In genomic region chr12:5184159-5184558, GRCh38 we compare ENCODE assay signal across 20 cellular contexts.
"Had no signal": no experiment of that assay in that cellular context is flagged by ENCODE, and none has a peak within 500 bp of the region (broad histone marks: within the 10 kb centered on the region; RNA-seq: fewer than 3 reads in every experiment).

No MANE protein-coding gene starts in this region.

- H3K9me3 ChIP-seq: esophagus muscularis mucosa, tibial artery had no signal

- H3K4me2 ChIP-seq: hepatocyte had no signal

- H3K27ac Mint-ChIP-seq: activated CD4-positive, alpha-beta T cell treated with anti-CD3 and anti-CD28 coated beads, Interleukin-2, amount 10 ng/mL, durations not matched to agents 7 days and 5 days; activated naive CD8-positive, alpha-beta T cell; activated T-cell treated with anti-CD3 and anti-CD28 coated beads, Interleukin-2, amount 50 U/mL, for 72 hours; natural killer cell treated with Interleukin-12 subunit alpha and Interleukin-12 subunit beta and Interleukin-15 and Interleukin-18, amount 100 ng/mL, for 72 hours; stimulated activated naive B cell treated with anti-CD40 and anti-IgM and Interleukin-4, amounts not matched to agents 10 μg/mL and 1 μg/mL and 100 μg/mL, for 72 hours had no signal

- H3K79me2 ChIP-seq: hepatocyte had no signal

- H3K4me1 Mint-ChIP-seq: activated CD4-positive, alpha-beta T cell treated with anti-CD3 and anti-CD28 coated beads, Interleukin-2, amount 10 ng/mL, durations not matched to agents 7 days and 5 days; stimulated activated naive B cell treated with anti-CD40 and anti-IgM and Interleukin-4, amounts not matched to agents 10 μg/mL and 1 μg/mL and 100 μg/mL, for 72 hours had no signal

- H3K36me3 Mint-ChIP-seq: activated naive CD8-positive, alpha-beta T cell; natural killer cell treated with Interleukin-12 subunit alpha and Interleukin-12 subunit beta and Interleukin-15 and Interleukin-18, amount 100 ng/mL, for 72 hours; stimulated activated naive B cell treated with anti-CD40 and anti-IgM and Interleukin-4, amounts not matched to agents 10 μg/mL and 1 μg/mL and 100 μg/mL, for 72 hours had no signal

- ATAC-seq: activated T-cell treated with anti-CD3 and anti-CD28 coated beads, Interleukin-2, amount 50 U/mL, for 72 hours; left ventricle myocardium superior; natural killer cell treated with Interleukin-12 subunit alpha and Interleukin-12 subunit beta and Interleukin-15 and Interleukin-18, amount 100 ng/mL, for 72 hours; stimulated activated naive B cell treated with anti-CD40 and anti-IgM and Interleukin-4, amounts not matched to agents 10 μg/mL and 1 μg/mL and 100 μg/mL, for 72 hours had no signal

- H3K4me3 Mint-ChIP-seq: activated CD4-positive, alpha-beta T cell treated with anti-CD3 and anti-CD28 coated beads, Interleukin-2, amount 10 ng/mL, durations not matched to agents 7 days and 5 days; activated naive CD8-positive, alpha-beta T cell; activated T-cell treated with anti-CD3 and anti-CD28 coated beads, Interleukin-2, amount 50 U/mL, for 72 hours; natural killer cell treated with Interleukin-12 subunit alpha and Interleukin-12 subunit beta and Interleukin-15 and Interleukin-18, amount 100 ng/mL, for 72 hours; stimulated activated naive B cell treated with anti-CD40 and anti-IgM and Interleukin-4, amounts not matched to agents 10 μg/mL and 1 μg/mL and 100 μg/mL, for 72 hours had no signal

- H3K27me3 ChIP-seq: hepatocyte, tibial artery had no signal

- H2AFZ ChIP-seq: hepatocyte had no signal

- H3K9me3 Mint-ChIP-seq: activated CD4-positive, alpha-beta T cell treated with anti-CD3 and anti-CD28 coated beads, Interleukin-2, amount 10 ng/mL, durations not matched to agents 7 days and 5 days; activated T-cell treated with anti-CD3 and anti-CD28 coated beads, Interleukin-2, amount 50 U/mL, for 72 hours; natural killer cell treated with Interleukin-12 subunit alpha and Interleukin-12 subunit beta and Interleukin-15 and Interleukin-18, amount 100 ng/mL, for 72 hours; stimulated activated naive B cell treated with anti-CD40 and anti-IgM and Interleukin-4, amounts not matched to agents 10 μg/mL and 1 μg/mL and 100 μg/mL, for 72 hours had no signal

- H3K36me3 ChIP-seq: esophagus muscularis mucosa, tibial artery had no signal

- H3K4me3 ChIP-seq: coronary artery, esophagus muscularis mucosa, hepatocyte, skin epidermis, tibial artery had no signal

- DNase-seq: activated CD4-positive, alpha-beta T cell treated with anti-CD3 and anti-CD28 coated beads, Interleukin-2, amount 10 ng/mL, durations not matched to agents 7 days and 5 days; activated CD8-positive, alpha-beta memory T cell treated with anti-CD3 and anti-CD28 coated beads, Interleukin-2, amount 50 U/mL, for 48 hours; activated gamma-delta T cell; activated T-cell treated with anti-CD3 and anti-CD28 coated beads, Interleukin-2, amount 50 U/mL, for 72 hours; amniotic stem cell; central memory CD4-positive, alpha-beta T cell; left ventricle myocardium superior; mesenchymal stem cell; nucleus accumbens; posterior cingulate gyrus; stimulated activated CD4-positive, alpha-beta T cell treated with anti-CD3 and anti-CD28 coated beads, Interleukin-15, amount 100 ng/mL, for 24 hours; stimulated activated CD4-positive, alpha-beta T cell treated with anti-CD3 and anti-CD28 coated beads, Interleukin-4, amount 100 ng/mL, for 1 hour; stimulated activated naive B cell treated with anti-CD40 and anti-IgM and Interleukin-4, amounts not matched to agents 10 μg/mL and 1 μg/mL and 100 μg/mL, for 72 hours; tibial artery had no signal

- H3K27ac ChIP-seq: coronary artery, esophagus muscularis mucosa, hepatocyte, skin epidermis, tibial artery had no signal
